ENCODE assay signal across 8 cellular contexts in the genomic region with DNA sequence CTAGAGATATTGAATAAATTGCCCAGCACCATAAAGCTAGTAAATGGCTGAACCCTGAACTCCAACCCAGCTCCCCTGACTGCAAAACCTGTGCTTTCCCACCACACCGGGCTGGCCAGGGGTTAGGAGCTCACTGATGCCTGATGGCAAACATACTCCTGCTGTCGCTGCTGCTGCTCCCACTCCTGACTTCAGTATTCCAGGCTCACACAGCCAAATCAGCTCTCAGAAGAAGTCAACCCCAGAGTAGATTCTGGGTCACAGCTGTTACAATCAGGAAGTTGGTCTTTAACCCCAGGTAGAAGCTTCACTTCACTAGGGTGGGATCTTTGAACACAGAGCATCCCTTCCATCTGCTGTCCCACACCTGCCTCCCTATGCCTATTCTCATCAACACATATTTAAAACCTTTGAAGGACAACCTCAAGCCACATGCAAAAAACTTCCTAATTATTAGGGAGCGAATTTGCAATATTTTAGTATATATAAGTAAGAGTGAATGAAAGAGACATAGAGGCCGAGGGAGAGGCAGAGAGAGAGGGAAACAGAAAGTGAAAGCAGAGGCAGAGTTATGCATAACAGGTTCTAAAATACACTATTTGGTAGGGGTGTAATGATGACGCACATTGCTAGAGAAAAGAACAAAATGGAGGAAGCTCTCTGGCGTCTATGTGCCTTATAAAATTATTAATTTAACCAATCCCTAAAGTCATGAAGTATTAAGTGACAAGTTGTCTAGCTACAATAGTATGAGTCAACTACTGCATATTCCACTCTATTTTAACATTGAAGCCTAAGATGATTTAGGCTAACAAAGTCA.
DNase-seq lines count a peak whose midpoint lies in the region; ATAC-seq lines count a peak whose summit lies in the region.

No MANE protein-coding gene starts in this region.

- no peaks in the 10 kb centered on the region for H3K36me3 ChIP-seq in effector memory CD4-positive, alpha-beta T cell (ENCODE audit: control insufficient read depth, insufficient read depth, low read length)
- H3K36me3 ChIP-seq in neuronal stem cell (replicated peaks in 1 of 2; ENCODE audit: control insufficient read depth in 2 of 2, insufficient read depth in 2 of 2, low read length in 2 of 2) = no peaks in the 10 kb centered on the region

- no peaks in the 10 kb centered on the region for H3K9me3 ChIP-seq in effector memory CD4-positive, alpha-beta T cell (ENCODE audit: control insufficient read depth, low read length)
- H3K9me3 ChIP-seq in neuronal stem cell (replicated peaks in 1 of 2; ENCODE audit: control insufficient read depth in 2 of 2, insufficient read depth in 1 of 2, low read depth in 1 of 2, low read length in 2 of 2) = no peaks in the 10 kb centered on the region

- no peaks in the 10 kb centered on the region for H3K79me1 ChIP-seq in neuronal stem cell (ENCODE audit: low read depth, low read length)

- no peak overlapping the region for H3K23ac ChIP-seq in neuronal stem cell (ENCODE audit: low read depth, low read length, poor library complexity)

- no peaks in the 10 kb centered on the region for H3K27me3 ChIP-seq in effector memory CD4-positive, alpha-beta T cell (replicated peaks; ENCODE audit: control insufficient read depth, insufficient read depth, low read length, poor library complexity, severe bottlenecking)
- H3K27me3 ChIP-seq in neuronal stem cell (ENCODE audit: control insufficient read depth in 3 of 3, insufficient read depth in 3 of 3, low read depth in 1 of 3, low read length in 3 of 3) = no peaks in the 10 kb centered on the region

- no peak overlapping the region for H3K14ac ChIP-seq in neuronal stem cell (ENCODE audit: low read length)

- peak overlapping the region; percentile 46 for H3K4me3 ChIP-seq in effector memory CD4-positive, alpha-beta T cell (ENCODE audit: insufficient read depth, low read depth, low read length, poor library complexity, severe bottlenecking)
- H3K4me3 ChIP-seq in neuronal stem cell (ENCODE audit: low read length in 2 of 2) = no peak overlapping the region

- H2AK5ac ChIP-seq in neuronal stem cell (ENCODE audit: low read depth, low read length) = no peak overlapping the region

- in situ Hi-C loops in ACHN (cut with HindIII; ENCODE audit: low pct_ligation_motif_present, low pct_unique_long_range_greater_than_20kb, low sequenced_read_pairs) = no loop called here

- no peak overlapping the region for H3K18ac ChIP-seq in neuronal stem cell (ENCODE audit: low read length)

- no peak overlapping the region for H2BK12ac ChIP-seq in neuronal stem cell (ENCODE audit: low read length)

- H3K4ac ChIP-seq in neuronal stem cell (ENCODE audit: low read length) = no peak overlapping the region

- peak overlapping the region; percentile 64 for H3K27ac ChIP-seq in effector memory CD4-positive, alpha-beta T cell (ENCODE audit: insufficient read depth, low read length, poor library complexity, severe bottlenecking)
- no peak overlapping the region for H3K27ac ChIP-seq in neuronal stem cell (replicated peaks; ENCODE audit: low read length)

- peak overlapping the region; percentile 38 for H2AFZ ChIP-seq in neuronal stem cell (ENCODE audit: low read length)

- no peak overlapping the region for H4K91ac ChIP-seq in neuronal stem cell (ENCODE audit: low read depth, low read length, poor library complexity)

- H2BK120ac ChIP-seq in neuronal stem cell (ENCODE audit: low read depth, low read length) = no peak overlapping the region

- no peak overlapping the region for H4K8ac ChIP-seq in neuronal stem cell (ENCODE audit: low read depth, low read length)

- no peak overlapping the region for H2BK15ac ChIP-seq in neuronal stem cell (ENCODE audit: low read length)

- H3K4me2 ChIP-seq in neuronal stem cell (ENCODE audit: insufficient read depth, low read length, poor library complexity, severe bottlenecking) = no peak overlapping the region

- ATAC-seq in GM18858 (IDR thresholded peaks at IDR 0.05; ENCODE audit: unreplicated experiment) (peak; percentile 97), HG03060 (IDR thresholded peaks at IDR 0.05; ENCODE audit: low read depth, unreplicated experiment) (peak; percentile 63)

- H2BK5ac ChIP-seq in neuronal stem cell (ENCODE audit: low read length) = no peak overlapping the region

- WGBS in neuronal stem cell (ENCODE audit: extremely low coverage in 2 of 2, insufficient read length in 2 of 2, insufficient replicate concordance in 1 of 2), 2 donors = no CpG with 5 or more reads among the region's 6 CpGs

- peaks cover 10% of the 10 kb centered on the region for H3K4me1 ChIP-seq in effector memory CD4-positive, alpha-beta T cell (ENCODE audit: control insufficient read depth, insufficient read depth, low read length, poor library complexity, severe bottlenecking)
- peaks cover 0 to 2% of the 10 kb centered on the region in 2 donors for H3K4me1 ChIP-seq in neuronal stem cell (ENCODE audit: control insufficient read depth in 2 of 2, insufficient read depth in 1 of 2, low read depth in 1 of 2, low read length in 2 of 2)

- H3K9ac ChIP-seq in neuronal stem cell (ENCODE audit: low read depth, low read length, poor library complexity) = no peak overlapping the region

- DNase-seq in ACHN (peak; percentile 74), SW480 (ENCODE audit: low spot score) (peak; percentile 81), neuronal stem cell (ENCODE audit: low spot score) (no peak), NCI-H1048 (lab: John Stamatoyannopoulos, UW) (no peak), HPDE6-E6E7 (ENCODE audit: extremely low spot score) (no peak)
- peak in 1 of 3 donors; percentile 29 for DNase-seq in effector memory CD4-positive, alpha-beta T cell

Comparison
In these comparisons a context has a peak if more than half of its experiments do, and no peak if none do; other contexts are left out.
1. DNase-seq: peak in ACHN (single experiment) and SW480 (single experiment); none in neuronal stem cell (single experiment), NCI-H1048 (single experiment) and HPDE6-E6E7 (single experiment).